8 cellular contexts compared by ENCODE assay signal in the genomic region with DNA sequence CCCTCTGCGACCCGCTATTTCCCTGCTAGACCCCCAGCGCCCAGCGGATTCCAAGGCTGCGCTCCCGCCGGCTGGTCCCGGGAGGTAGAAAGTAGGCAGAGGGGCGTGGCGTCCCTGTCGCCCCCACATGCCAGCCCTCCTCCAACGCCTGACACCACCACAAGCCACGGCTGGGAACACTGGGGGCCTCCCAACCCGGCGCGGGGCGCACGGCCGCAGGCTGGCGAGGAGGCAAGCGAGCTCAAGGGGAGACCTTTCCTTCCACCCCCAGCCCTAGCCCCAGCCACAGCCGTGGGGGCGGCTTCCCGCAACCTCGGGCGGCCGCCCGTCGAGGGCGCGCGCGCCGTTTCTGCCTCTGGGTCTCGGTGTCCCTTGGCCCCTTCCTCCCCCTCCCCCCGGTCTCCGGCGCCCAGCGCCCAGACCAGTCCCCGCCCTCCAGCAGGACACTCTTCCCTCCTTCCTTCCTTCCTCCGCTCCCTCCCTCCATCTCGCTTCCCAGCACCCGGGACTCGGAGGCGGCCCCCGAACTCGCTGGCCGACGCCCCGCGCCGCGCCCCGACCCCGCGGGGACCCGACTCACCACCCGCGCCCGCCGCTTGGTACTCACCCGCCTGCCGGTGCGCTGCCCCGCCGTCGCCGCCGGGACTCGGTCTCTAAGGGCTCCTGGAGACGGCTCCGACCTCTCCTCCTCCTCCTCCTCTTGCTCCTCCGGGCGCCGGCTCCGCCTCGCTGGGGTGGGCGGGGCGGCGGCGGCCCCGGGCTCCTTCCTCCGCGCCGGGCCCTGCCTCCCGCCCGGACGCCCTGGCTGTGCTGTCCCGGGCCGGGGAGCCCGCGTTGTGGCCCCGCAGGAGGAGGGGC. TPM values are rescaled to one million over a fixed set of nuclear protein-coding genes. Genes with fewer than 3 reads are reported as not detected.
DNase-seq lines count a peak whose midpoint lies in the region; ATAC-seq and TF ChIP-seq lines count a peak whose summit lies in the region.

A gene (minus strand): TSS at position 731 of the 858 bp plus-strand sequence. CDS start 125,781 bp downstream, outside the sequence.

- peaks cover 49% of the 10 kb centered on the region for H3K4me1 ChIP-seq in osteoblast (ENCODE audit: insufficient read depth, low read length)

- ATAC-seq in GM21381 (IDR thresholded peaks at IDR 0.05; ENCODE audit: unreplicated experiment) (peak; percentile 63), HG03175 (IDR thresholded peaks at IDR 0.05; ENCODE audit: unreplicated experiment) (no peak)

- DNase-seq in COLO668 (lab: John Stamatoyannopoulos, UW; ENCODE audit: unreplicated experiment) (peak; percentile 77), NCI-H226 (peak; percentile 82), cardiac septum (ENCODE audit: low spot score) (peak; percentile 81), osteoblast (ENCODE audit: insufficient read length, low spot score, missing footprints) (peak; percentile 93), activated gamma-delta T cell (lab: John Stamatoyannopoulos, UW) (no peak)

- peaks cover 9% of the 10 kb centered on the region for H4K20me1 ChIP-seq in osteoblast (ENCODE audit: insufficient read depth, low read length)

- peak within 1 kb of the TSS; percentile 83 for H2AFZ ChIP-seq in osteoblast (ENCODE audit: low read length)

- 0 to 1% (median 1%) methylated on average over 48 to 93 of the region's 93 CpGs for WGBS in adipose tissue, 3 donors

- no peaks in the 10 kb centered on the region for H3K9me3 ChIP-seq in osteoblast (ENCODE audit: low read depth, low read length)

- intact Hi-C loops in cardiac septum (cut with DNase I), result loop anchor here (5.0 to 10.0 kb wide), 6 partner anchors 146 to 781 kb away; a partner anchor contains a TSS

- H3K4me2 ChIP-seq in osteoblast (ENCODE audit: insufficient read depth, low read length), result peak within 1 kb of the TSS; percentile 92

- peaks cover 50% of the 10 kb centered on the region for H3K79me2 ChIP-seq in osteoblast (ENCODE audit: insufficient read depth, low read length)

- peaks cover 18% of the 10 kb centered on the region for H3K36me3 ChIP-seq in osteoblast (ENCODE audit: insufficient read depth, low read length)

- H3K27ac ChIP-seq in adipose tissue (ENCODE audit: low read depth, low read length) (peak within 1 kb of the TSS; percentile 70), osteoblast (ENCODE audit: low read depth, low read length) (peak within 1 kb of the TSS; percentile 90)

- H3K4me3 ChIP-seq in osteoblast (ENCODE audit: insufficient read depth, low read length), result peak within 1 kb of the TSS; percentile 85

- no peak for TF ChIP-seq CTCF in osteoblast (IDR thresholded peaks at IDR 0.05; ENCODE audit: extremely low read depth, low read depth, low read length)

- H3K27me3 ChIP-seq in osteoblast (ENCODE audit: insufficient read depth, low read length), result no peaks in the 10 kb centered on the region

RNA-seq across cellular contexts. Expression of the gene that starts here (rescaled TPM):
- 10 to 100 TPM; 14.7 to 66.0 (median 46.3) TPM for polyA plus RNA-seq in adipose tissue
- 38.8 TPM for total RNA-seq in cardiac septum
- total RNA-seq in osteoblast, result 204 and 219 TPM in 2 replicates
